ENCODE assay signal across 8 cellular contexts in genomic region chr17:62137734-62138624, GRCh38.
DNase-seq lines count a peak whose midpoint lies in the region; ATAC-seq and TF ChIP-seq lines count a peak whose summit lies in the region.
"Not testable (repeated sequence)": the region's sequence is repeated elsewhere in the genome, so short reads cannot be mapped to it uniquely, and the experiment has no call there.

No MANE protein-coding gene starts in this region.

- not testable (repeated sequence) for H3K4me1 Mint-ChIP-seq in activated CD4-positive, alpha-beta memory T cell treated with anti-CD3 and anti-CD28 coated beads for 36 hours (ENCODE audit: low read depth); activated naive CD8-positive, alpha-beta T cell treated with anti-CD3 and anti-CD28 coated beads for 36 hours; stimulated activated memory B cell treated with anti-CD40 and anti-IgM and Interleukin-4, amounts not matched to agents 10 μg/mL and 1 μg/mL and 100 μg/mL, for 72 hours

- H3K4me3 ChIP-seq in BE2C (ENCODE audit: low read depth, low read length) (peak overlapping the region; percentile 58), MG63 (0 out of 2 replicates have a peak overlapping the region, but pooled peaks have one; percentile 11), epithelial cell of proximal tubule (ENCODE audit: low read depth, low read length) (peak overlapping the region; percentile 6), lower lobe of right lung (peak overlapping the region; percentile 6)
- H3K4me3 ChIP-seq in PC-3 (ENCODE audit: low read length), result not testable (repeated sequence)

- TF ChIP-seq CTCF in BE2C (IDR thresholded peaks at IDR 0.05; ENCODE audit: low read depth, low read length); PC-3 (conservative IDR thresholded peaks at IDR 0.05; ENCODE audit: low read depth, low read length); epithelial cell of proximal tubule (conservative IDR thresholded peaks at IDR 0.05; ENCODE audit: low read depth, low read length); lower lobe of right lung (IDR thresholded peaks at IDR 0.05): not testable (repeated sequence)

- ATAC-seq in PC-3, result peak; percentile 15; the same call in 1 of the 2 replicates
- ATAC-seq in lower lobe of right lung; stimulated activated memory B cell treated with anti-CD40 and anti-IgM and Interleukin-4, amounts not matched to agents 10 μg/mL and 1 μg/mL and 100 μg/mL, for 72 hours: not testable (repeated sequence)

- H4K20me1 ChIP-seq in PC-3 (ENCODE audit: low read length), result not testable (repeated sequence)

- not testable (repeated sequence) for H2AFZ ChIP-seq in PC-3 (ENCODE audit: low read length)

- intact Hi-C loops in PC-3 (cut with micrococcal nuclease); activated CD4-positive, alpha-beta memory T cell treated with anti-CD3 and anti-CD28 coated beads for 36 hours (cut with micrococcal nuclease); lower lobe of right lung (cut with DNase I): not testable (repeated sequence)

- CTCF ChIA-PET in PC-3 (lab: Charles Lee), result not testable (repeated sequence)
- CTCF ChIA-PET in activated CD4-positive, alpha-beta memory T cell treated with anti-CD3 and anti-CD28 coated beads for 36 hours (lab: Charles Lee), result interaction anchor here (0.9 kb wide), 1 partner anchor 28 kb away, joined by 3 read pairs; no protein-coding TSS in a partner anchor

- H3K79me2 ChIP-seq in PC-3 (ENCODE audit: low read length), result not testable (repeated sequence)

- not testable (repeated sequence) for H3K9me2 ChIP-seq in PC-3 (replicated peaks; ENCODE audit: low read length)

- H3K36me3 Mint-ChIP-seq in activated CD4-positive, alpha-beta memory T cell treated with anti-CD3 and anti-CD28 coated beads for 36 hours; activated naive CD8-positive, alpha-beta T cell treated with anti-CD3 and anti-CD28 coated beads for 36 hours; stimulated activated memory B cell treated with anti-CD40 and anti-IgM and Interleukin-4, amounts not matched to agents 10 μg/mL and 1 μg/mL and 100 μg/mL, for 72 hours: not testable (repeated sequence)

- H3K27me3 Mint-ChIP-seq in activated CD4-positive, alpha-beta memory T cell treated with anti-CD3 and anti-CD28 coated beads for 36 hours, result peaks cover 26% of the 10 kb centered on the region
- H3K27me3 Mint-ChIP-seq in activated naive CD8-positive, alpha-beta T cell treated with anti-CD3 and anti-CD28 coated beads for 36 hours, result peaks cover 51% of the 10 kb centered on the region
- H3K27me3 Mint-ChIP-seq in stimulated activated memory B cell treated with anti-CD40 and anti-IgM and Interleukin-4, amounts not matched to agents 10 μg/mL and 1 μg/mL and 100 μg/mL, for 72 hours, result peaks cover 64% of the 10 kb centered on the region

- H3K9ac ChIP-seq in PC-3 (ENCODE audit: low read length), result not testable (repeated sequence)

- not testable (repeated sequence) for H3K27ac Mint-ChIP-seq in activated CD4-positive, alpha-beta memory T cell treated with anti-CD3 and anti-CD28 coated beads for 36 hours; activated naive CD8-positive, alpha-beta T cell treated with anti-CD3 and anti-CD28 coated beads for 36 hours; stimulated activated memory B cell treated with anti-CD40 and anti-IgM and Interleukin-4, amounts not matched to agents 10 μg/mL and 1 μg/mL and 100 μg/mL, for 72 hours

- peak overlapping the region; percentile 39 for H3K4me3 Mint-ChIP-seq in activated CD4-positive, alpha-beta memory T cell treated with anti-CD3 and anti-CD28 coated beads for 36 hours
- H3K4me3 Mint-ChIP-seq in activated naive CD8-positive, alpha-beta T cell treated with anti-CD3 and anti-CD28 coated beads for 36 hours, result peak overlapping the region; percentile 4
- H3K4me3 Mint-ChIP-seq in stimulated activated memory B cell treated with anti-CD40 and anti-IgM and Interleukin-4, amounts not matched to agents 10 μg/mL and 1 μg/mL and 100 μg/mL, for 72 hours, result peak overlapping the region; percentile 41

- H3F3A ChIP-seq in PC-3 (ENCODE audit: low read length, unreplicated experiment), result not testable (repeated sequence)

- not testable (repeated sequence) for H3K27me3 ChIP-seq in BE2C; PC-3 (ENCODE audit: low read length)
- H3K27me3 ChIP-seq in MG63 (peaks cover 12% of the 10 kb centered on the region; the same call in 1 of the 2 replicates), lower lobe of right lung (ENCODE audit: low read depth) (peaks cover 29% of the 10 kb centered on the region)

- H3K4me1 ChIP-seq in BE2C; PC-3 (ENCODE audit: insufficient read depth, low read length); lower lobe of right lung: not testable (repeated sequence)

- H3K9me3 Mint-ChIP-seq in activated CD4-positive, alpha-beta memory T cell treated with anti-CD3 and anti-CD28 coated beads for 36 hours; activated naive CD8-positive, alpha-beta T cell treated with anti-CD3 and anti-CD28 coated beads for 36 hours; stimulated activated memory B cell treated with anti-CD40 and anti-IgM and Interleukin-4, amounts not matched to agents 10 μg/mL and 1 μg/mL and 100 μg/mL, for 72 hours: not testable (repeated sequence)

- not testable (repeated sequence) for H3K9me3 ChIP-seq in BE2C; MG63; PC-3 (ENCODE audit: low read length); lower lobe of right lung

- H3K27ac ChIP-seq in PC-3 (ENCODE audit: low read length); lower lobe of right lung: not testable (repeated sequence)

- POLR2A ChIA-PET in PC-3 (lab: Charles Lee; ENCODE audit: unreplicated experiment); activated CD4-positive, alpha-beta memory T cell treated with anti-CD3 and anti-CD28 coated beads for 36 hours (lab: Charles Lee): not testable (repeated sequence)

- BruUV-seq in PC-3 (replicated peaks; lab: Mats Ljungman, UMichigan), result not testable (repeated sequence)

- DNase-seq in BE2C, result peak; percentile 46
- DNase-seq in MG63; PC-3; epithelial cell of proximal tubule (ENCODE audit: low read depth); lower lobe of right lung: not testable (repeated sequence)
- peak; percentile 36 for DNase-seq in activated CD4-positive, alpha-beta memory T cell treated with anti-CD3 and anti-CD28 coated beads for 36 hours
- peak; percentile 15 for DNase-seq in activated naive CD8-positive, alpha-beta T cell treated with anti-CD3 and anti-CD28 coated beads for 36 hours

- H3K36me3 ChIP-seq in BE2C; MG63; PC-3 (ENCODE audit: low read depth, low read length); lower lobe of right lung: not testable (repeated sequence)

- H3K4me2 ChIP-seq in PC-3 (ENCODE audit: low read length), result peak overlapping the region; percentile 26; the same call in 1 of the 2 replicates
